28 cellular contexts compared by ENCODE assay signal in genomic region chr4:32645653-32646052, GRCh38.
"Had no signal": no experiment of that assay in that cellular context is flagged by ENCODE, and none has a peak within 500 bp of the region (broad histone marks: within the 10 kb centered on the region; RNA-seq: fewer than 3 reads in every experiment).

No MANE protein-coding gene starts in this region.

- H3K4me3 ChIP-seq: ascending aorta, cardiac muscle cell, colonic mucosa, SJCRH30, SK-N-MC had no signal

- H3K36me3 ChIP-seq: ascending aorta, cardiac muscle cell, colonic mucosa, SJCRH30 had no signal

- DNase-seq: activated B cell treated with CpG ODN at 0.5 μM for 24 hours; activated CD4-positive, alpha-beta T cell treated with anti-CD3 and anti-CD28 coated beads, Interleukin-2, amount 10 ng/mL, durations not matched to agents 24 days and 14 days; activated CD4-positive, alpha-beta T cell treated with anti-CD3 and anti-CD28 coated beads, Interleukin-2, amount 50 U/mL, for 4 hours; activated CD8-positive, alpha-beta T cell treated with anti-CD3 and anti-CD28 coated beads for 36 hours; activated effector memory CD4-positive, alpha-beta T cell treated with anti-CD3 and anti-CD28 coated beads, Interleukin-2, amount 50 U/mL, for 16 hours; activated naive CD4-positive, alpha-beta T cell; activated naive CD8-positive, alpha-beta T cell treated with anti-CD3 and anti-CD28 coated beads, Interleukin-2, amount 10 ng/mL, durations not matched to agents 7 days and 5 days; activated T-cell treated with anti-CD3 and anti-CD28 coated beads, Interleukin-2, amount 50 U/mL, for 1 hour; activated T-cell treated with anti-CD3 and anti-CD28 coated beads, Interleukin-2, amount 50 U/mL, for 72 hours; amygdala; colonic mucosa; NCI-H1092 treated with DMSO at 0.1 percent for 48 hours; NCI-H1417; NCI-H146; NCI-H187; NCI-H2029 treated with DMSO at 0.1 percent for 48 hours; NCI-H2171 treated with DMSO at 0.1 percent for 48 hours; NCI-H2227 treated with DMSO at 0.1 percent for 48 hours; NCI-H446 treated with DMSO at 0.1 percent for 48 hours; NCI-H524; NCI-H69; NK-92 treated with Interleukin-12 subunit alpha and Interleukin-12 subunit beta, amount 100 ng/mL, for 24 hours; SHP77 had no signal

- H3K27ac ChIP-seq: ascending aorta, cardiac muscle cell, colonic mucosa, SJCRH30, SK-N-MC had no signal

- ATAC-seq: activated CD8-positive, alpha-beta T cell treated with anti-CD3 and anti-CD28 coated beads for 36 hours; activated T-cell treated with anti-CD3 and anti-CD28 coated beads, Interleukin-2, amount 50 U/mL, for 72 hours; activated T-helper 17 cell treated with anti-CD3 and anti-CD28 coated beads, Interleukin-2, amount 50 U/mL, for 72 hours had no signal

- H3K9me3 ChIP-seq: colonic mucosa had no signal

- H3K27me3 ChIP-seq: ascending aorta, cardiac muscle cell, colonic mucosa, SJCRH30 had no signal

- H3K4me1 ChIP-seq: ascending aorta, colonic mucosa, SJCRH30 had no signal
